ENCODE assay signal across 1 cellular context in the genomic region with DNA sequence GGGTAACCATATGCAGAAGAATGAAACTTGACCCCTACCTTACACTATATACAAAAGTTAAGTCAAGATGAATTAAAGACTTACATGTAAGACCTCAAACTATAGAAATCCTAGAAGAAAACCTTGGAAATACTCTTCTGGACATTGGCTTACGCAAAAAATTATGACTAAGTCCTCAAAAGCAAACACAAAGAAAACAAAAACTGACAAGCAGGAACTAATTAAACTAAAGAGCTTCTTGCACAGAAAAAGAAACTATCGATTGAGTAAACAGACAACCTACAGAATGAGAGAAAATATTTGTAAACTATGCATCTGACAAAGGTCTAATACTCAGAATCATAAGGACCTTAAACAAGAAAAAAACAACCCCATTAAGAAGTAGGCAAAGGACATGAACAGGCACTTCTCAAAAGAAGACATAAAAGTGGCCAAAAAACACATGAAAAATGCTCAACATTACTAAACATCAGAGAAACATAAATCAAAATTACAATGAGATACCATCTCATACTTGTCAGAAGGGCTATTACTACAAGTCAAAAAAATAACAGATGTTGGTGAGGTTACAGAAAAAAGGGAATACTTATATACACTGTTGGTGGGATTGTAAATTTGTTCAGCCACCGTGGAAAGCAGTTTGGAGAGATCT.
TF ChIP-seq lines count a peak whose summit lies in the region.

No MANE protein-coding gene starts in this region.

TF ChIP-seq in K562, 482 proteins besides CTCF, POLR2A, EP300 and RAD21:
- TF ChIP-seq, protein P1, sequence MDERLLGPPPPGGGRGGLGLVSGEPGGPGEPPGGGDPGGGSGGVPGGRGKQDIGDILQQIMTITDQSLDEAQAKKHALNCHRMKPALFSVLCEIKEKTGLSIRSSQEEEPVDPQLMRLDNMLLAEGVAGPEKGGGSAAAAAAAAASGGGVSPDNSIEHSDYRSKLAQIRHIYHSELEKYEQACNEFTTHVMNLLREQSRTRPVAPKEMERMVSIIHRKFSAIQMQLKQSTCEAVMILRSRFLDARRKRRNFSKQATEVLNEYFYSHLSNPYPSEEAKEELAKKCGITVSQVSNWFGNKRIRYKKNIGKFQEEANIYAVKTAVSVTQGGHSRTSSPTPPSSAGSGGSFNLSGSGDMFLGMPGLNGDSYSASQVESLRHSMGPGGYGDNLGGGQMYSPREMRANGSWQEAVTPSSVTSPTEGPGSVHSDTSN (CRISPR knock-in tag; IDR thresholded peaks at IDR 0.05; ENCODE audit: low read depth): no peak
- TF ChIP-seq, protein P1 (tag; conservative IDR thresholded peaks at IDR 0.05; ENCODE audit: low read depth): peak; percentile 67
- TF ChIP-seq FIP1L1 (IDR thresholded peaks at IDR 0.05; ENCODE audit: low read depth, low read length, poor library complexity, severe bottlenecking): no peak
- TF ChIP-seq, protein P2, sequence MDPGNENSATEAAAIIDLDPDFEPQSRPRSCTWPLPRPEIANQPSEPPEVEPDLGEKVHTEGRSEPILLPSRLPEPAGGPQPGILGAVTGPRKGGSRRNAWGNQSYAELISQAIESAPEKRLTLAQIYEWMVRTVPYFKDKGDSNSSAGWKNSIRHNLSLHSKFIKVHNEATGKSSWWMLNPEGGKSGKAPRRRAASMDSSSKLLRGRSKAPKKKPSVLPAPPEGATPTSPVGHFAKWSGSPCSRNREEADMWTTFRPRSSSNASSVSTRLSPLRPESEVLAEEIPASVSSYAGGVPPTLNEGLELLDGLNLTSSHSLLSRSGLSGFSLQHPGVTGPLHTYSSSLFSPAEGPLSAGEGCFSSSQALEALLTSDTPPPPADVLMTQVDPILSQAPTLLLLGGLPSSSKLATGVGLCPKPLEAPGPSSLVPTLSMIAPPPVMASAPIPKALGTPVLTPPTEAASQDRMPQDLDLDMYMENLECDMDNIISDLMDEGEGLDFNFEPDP (CRISPR knock-in tag; IDR thresholded peaks at IDR 0.05): no peak
- TF ChIP-seq, protein P3, sequence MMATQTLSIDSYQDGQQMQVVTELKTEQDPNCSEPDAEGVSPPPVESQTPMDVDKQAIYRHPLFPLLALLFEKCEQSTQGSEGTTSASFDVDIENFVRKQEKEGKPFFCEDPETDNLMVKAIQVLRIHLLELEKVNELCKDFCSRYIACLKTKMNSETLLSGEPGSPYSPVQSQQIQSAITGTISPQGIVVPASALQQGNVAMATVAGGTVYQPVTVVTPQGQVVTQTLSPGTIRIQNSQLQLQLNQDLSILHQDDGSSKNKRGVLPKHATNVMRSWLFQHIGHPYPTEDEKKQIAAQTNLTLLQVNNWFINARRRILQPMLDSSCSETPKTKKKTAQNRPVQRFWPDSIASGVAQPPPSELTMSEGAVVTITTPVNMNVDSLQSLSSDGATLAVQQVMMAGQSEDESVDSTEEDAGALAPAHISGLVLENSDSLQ (IDR thresholded peaks at IDR 0.05): peak; percentile 60; the same call in 1 of the 2 replicates
- TF ChIP-seq, protein P4, sequence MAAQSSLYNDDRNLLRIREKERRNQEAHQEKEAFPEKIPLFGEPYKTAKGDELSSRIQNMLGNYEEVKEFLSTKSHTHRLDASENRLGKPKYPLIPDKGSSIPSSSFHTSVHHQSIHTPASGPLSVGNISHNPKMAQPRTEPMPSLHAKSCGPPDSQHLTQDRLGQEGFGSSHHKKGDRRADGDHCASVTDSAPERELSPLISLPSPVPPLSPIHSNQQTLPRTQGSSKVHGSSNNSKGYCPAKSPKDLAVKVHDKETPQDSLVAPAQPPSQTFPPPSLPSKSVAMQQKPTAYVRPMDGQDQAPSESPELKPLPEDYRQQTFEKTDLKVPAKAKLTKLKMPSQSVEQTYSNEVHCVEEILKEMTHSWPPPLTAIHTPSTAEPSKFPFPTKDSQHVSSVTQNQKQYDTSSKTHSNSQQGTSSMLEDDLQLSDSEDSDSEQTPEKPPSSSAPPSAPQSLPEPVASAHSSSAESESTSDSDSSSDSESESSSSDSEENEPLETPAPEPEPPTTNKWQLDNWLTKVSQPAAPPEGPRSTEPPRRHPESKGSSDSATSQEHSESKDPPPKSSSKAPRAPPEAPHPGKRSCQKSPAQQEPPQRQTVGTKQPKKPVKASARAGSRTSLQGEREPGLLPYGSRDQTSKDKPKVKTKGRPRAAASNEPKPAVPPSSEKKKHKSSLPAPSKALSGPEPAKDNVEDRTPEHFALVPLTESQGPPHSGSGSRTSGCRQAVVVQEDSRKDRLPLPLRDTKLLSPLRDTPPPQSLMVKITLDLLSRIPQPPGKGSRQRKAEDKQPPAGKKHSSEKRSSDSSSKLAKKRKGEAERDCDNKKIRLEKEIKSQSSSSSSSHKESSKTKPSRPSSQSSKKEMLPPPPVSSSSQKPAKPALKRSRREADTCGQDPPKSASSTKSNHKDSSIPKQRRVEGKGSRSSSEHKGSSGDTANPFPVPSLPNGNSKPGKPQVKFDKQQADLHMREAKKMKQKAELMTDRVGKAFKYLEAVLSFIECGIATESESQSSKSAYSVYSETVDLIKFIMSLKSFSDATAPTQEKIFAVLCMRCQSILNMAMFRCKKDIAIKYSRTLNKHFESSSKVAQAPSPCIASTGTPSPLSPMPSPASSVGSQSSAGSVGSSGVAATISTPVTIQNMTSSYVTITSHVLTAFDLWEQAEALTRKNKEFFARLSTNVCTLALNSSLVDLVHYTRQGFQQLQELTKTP (IDR thresholded peaks at IDR 0.05; ENCODE audit: low read depth in 1 of 2, partially characterized antibody in 2 of 2): peak in 1 of 2 experiments; percentile 97
- TF ChIP-seq POLR3G (IDR thresholded peaks at IDR 0.05; ENCODE audit: extremely low read depth, insufficient read length, insufficient replicate concordance): no peak
- no peak for TF ChIP-seq EHMT2 (IDR thresholded peaks at IDR 0.05)
- no peak for TF ChIP-seq TARDBP (IDR thresholded peaks at IDR 0.05)
- no peak for TF ChIP-seq HLTF (IDR thresholded peaks at IDR 0.05)
- no peak for TF ChIP-seq KLF10 (CRISPR knock-in tag; IDR thresholded peaks at IDR 0.05)
- no peak for TF ChIP-seq RBM22 (IDR thresholded peaks at IDR 0.05; ENCODE audit: low read depth, low read length, poor library complexity, severe bottlenecking)
- no peak for TF ChIP-seq ZSCAN29 (IDR thresholded peaks at IDR 0.05)
- TF ChIP-seq TCF7L2 (IDR thresholded peaks at IDR 0.05; ENCODE audit: low read depth, low read length): no peak
- TF ChIP-seq CAMTA2 (CRISPR knock-in tag; conservative IDR thresholded peaks at IDR 0.05): no peak
- TF ChIP-seq RBM34 (IDR thresholded peaks at IDR 0.05; ENCODE audit: borderline replicate concordance, insufficient read depth, low read length): no peak
- TF ChIP-seq ZNF347 (CRISPR knock-in tag; IDR thresholded peaks at IDR 0.05; ENCODE audit: low read depth): no peak
- TF ChIP-seq, protein P5, sequence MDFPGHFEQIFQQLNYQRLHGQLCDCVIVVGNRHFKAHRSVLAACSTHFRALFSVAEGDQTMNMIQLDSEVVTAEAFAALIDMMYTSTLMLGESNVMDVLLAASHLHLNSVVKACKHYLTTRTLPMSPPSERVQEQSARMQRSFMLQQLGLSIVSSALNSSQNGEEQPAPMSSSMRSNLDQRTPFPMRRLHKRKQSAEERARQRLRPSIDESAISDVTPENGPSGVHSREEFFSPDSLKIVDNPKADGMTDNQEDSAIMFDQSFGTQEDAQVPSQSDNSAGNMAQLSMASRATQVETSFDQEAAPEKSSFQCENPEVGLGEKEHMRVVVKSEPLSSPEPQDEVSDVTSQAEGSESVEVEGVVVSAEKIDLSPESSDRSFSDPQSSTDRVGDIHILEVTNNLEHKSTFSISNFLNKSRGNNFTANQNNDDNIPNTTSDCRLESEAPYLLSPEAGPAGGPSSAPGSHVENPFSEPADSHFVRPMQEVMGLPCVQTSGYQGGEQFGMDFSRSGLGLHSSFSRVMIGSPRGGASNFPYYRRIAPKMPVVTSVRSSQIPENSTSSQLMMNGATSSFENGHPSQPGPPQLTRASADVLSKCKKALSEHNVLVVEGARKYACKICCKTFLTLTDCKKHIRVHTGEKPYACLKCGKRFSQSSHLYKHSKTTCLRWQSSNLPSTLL (IDR thresholded peaks at IDR 0.05): no peak
- TF ChIP-seq SREBF1 (IDR thresholded peaks at IDR 0.05; ENCODE audit: borderline replicate concordance, low read depth, low read length): no peak
- TF ChIP-seq KHSRP (IDR thresholded peaks at IDR 0.05): no peak
- TF ChIP-seq KLF6 (CRISPR knock-in tag; IDR thresholded peaks at IDR 0.05; ENCODE audit: borderline replicate concordance): no peak
- TF ChIP-seq MEIS2 (IDR thresholded peaks at IDR 0.05; ENCODE audit: partially characterized antibody): peak; percentile 87
- TF ChIP-seq EZH2 (IDR thresholded peaks at IDR 0.05; ENCODE audit: borderline replicate concordance, low read depth, low read length): no peak
- TF ChIP-seq HCFC1 (IDR thresholded peaks at IDR 0.05; ENCODE audit: low read depth, low read length): no peak
- no peak for TF ChIP-seq ZBTB1 (CRISPR knock-in tag; IDR thresholded peaks at IDR 0.05; ENCODE audit: borderline replicate concordance, low read depth)
- no peak for TF ChIP-seq CEBPG (CRISPR knock-in tag; IDR thresholded peaks at IDR 0.05)
- TF ChIP-seq CEBPG (tag; conservative IDR thresholded peaks at IDR 0.05 in 1 of 2, IDR thresholded peaks at IDR 0.05 in 1 of 2): 0 out of 4 replicates have a peak, but pooled peaks have one; percentile 6 to 13
- no peak for TF ChIP-seq SMAD3 (CRISPR knock-in tag; conservative IDR thresholded peaks at IDR 0.05)
- TF ChIP-seq, protein P6, sequence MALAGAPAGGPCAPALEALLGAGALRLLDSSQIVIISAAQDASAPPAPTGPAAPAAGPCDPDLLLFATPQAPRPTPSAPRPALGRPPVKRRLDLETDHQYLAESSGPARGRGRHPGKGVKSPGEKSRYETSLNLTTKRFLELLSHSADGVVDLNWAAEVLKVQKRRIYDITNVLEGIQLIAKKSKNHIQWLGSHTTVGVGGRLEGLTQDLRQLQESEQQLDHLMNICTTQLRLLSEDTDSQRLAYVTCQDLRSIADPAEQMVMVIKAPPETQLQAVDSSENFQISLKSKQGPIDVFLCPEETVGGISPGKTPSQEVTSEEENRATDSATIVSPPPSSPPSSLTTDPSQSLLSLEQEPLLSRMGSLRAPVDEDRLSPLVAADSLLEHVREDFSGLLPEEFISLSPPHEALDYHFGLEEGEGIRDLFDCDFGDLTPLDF (CRISPR knock-in tag; IDR thresholded peaks at IDR 0.05): no peak
- TF ChIP-seq MTA1 (IDR thresholded peaks at IDR 0.05; ENCODE audit: borderline replicate concordance): no peak
TF ChIP-seq in K562: peak in this region for 5.
